Comparison of ENCODE assay signal across 13 cellular contexts in the genomic region with DNA sequence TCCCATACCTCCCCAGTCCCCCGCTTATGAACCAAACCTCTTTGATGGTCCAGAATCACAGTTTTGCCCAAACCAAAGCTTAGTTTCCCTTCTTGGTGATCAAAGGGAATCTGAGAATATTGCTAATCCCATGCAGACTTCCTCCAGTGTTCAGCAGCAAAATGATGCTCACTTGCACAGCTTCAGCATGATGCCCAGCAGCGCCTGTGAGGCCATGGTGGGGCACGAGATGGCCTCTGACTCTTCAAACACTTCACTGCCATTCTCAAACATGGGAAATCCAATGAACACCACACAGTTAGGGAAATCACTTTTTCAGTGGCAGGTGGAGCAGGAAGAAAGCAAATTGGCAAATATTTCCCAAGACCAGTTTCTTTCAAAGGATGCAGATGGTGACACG. TPM values are rescaled to one million over a fixed set of nuclear protein-coding genes. Genes with fewer than 3 reads are reported as not detected.
DNase-seq lines count a peak whose midpoint lies in the region; ATAC-seq and TF ChIP-seq lines count a peak whose summit lies in the region.
"Had no signal": no experiment of that assay in that cellular context is flagged by ENCODE, and none has a peak within 500 bp of the region (broad histone marks: within the 10 kb centered on the region; RNA-seq: fewer than 3 reads in every experiment).

No MANE protein-coding gene starts in this region.

- no peak overlapping the region for H3K27ac ChIP-seq in mammary epithelial cell (ENCODE audit: insufficient read depth, low read depth, low read length)

- peaks cover 61% of the 10 kb centered on the region for H3K36me3 ChIP-seq in mammary epithelial cell (ENCODE audit: insufficient read depth, low read length)

- CTCF ChIA-PET in MCF 10A (lab: Yijun Ruan, JAX) = interaction anchor here (0.7 to 2.2 kb wide), 3 partner anchors 39 to 370 kb away, joined by 3 to 8 read pairs (median 6); no protein-coding TSS in a partner anchor
- CTCF ChIA-PET in mammary epithelial cell (lab: Charles Lee; ENCODE audit: low non-redundant PET) = no interaction called here

- H3K36me3 Mint-ChIP-seq in MCF 10A (ENCODE audit: insufficient read depth, unreplicated experiment) (peaks cover 92% of the 10 kb centered on the region), memory B cell (peaks cover 42% of the 10 kb centered on the region), type B pancreatic cell (peaks cover 72% of the 10 kb centered on the region)
- peaks cover 84% of the 10 kb centered on the region for H3K36me3 Mint-ChIP-seq in activated naive CD8-positive, alpha-beta T cell treated with anti-CD3 and anti-CD28 coated beads for 36 hours

- DNase-seq in MCF 10A (ENCODE audit: unreplicated experiment) (no peak), mammary epithelial cell (no peak), memory B cell (ENCODE audit: low spot score in 2 of 2) (no peak), type B pancreatic cell (ENCODE audit: extremely low spot score, unreplicated experiment) (no peak), dedifferentiated amniotic fluid mesenchymal stem cell (ENCODE audit: extremely low spot score) (no peak)
- no peak for DNase-seq in activated naive CD8-positive, alpha-beta T cell treated with anti-CD3 and anti-CD28 coated beads for 36 hours
- DNase-seq: amniotic stem cell, erythroblast had no signal

- no peaks in the 10 kb centered on the region for H3K27me3 ChIP-seq in mammary epithelial cell (ENCODE audit: insufficient read depth, low read length)

- H2AFZ ChIP-seq in mammary epithelial cell (ENCODE audit: low read depth, low read length) = no peak overlapping the region

- H3K9me3 ChIP-seq in mammary epithelial cell (replicated peaks; ENCODE audit: insufficient read depth, low read length) = no peaks in the 10 kb centered on the region
- H3K9me3 ChIP-seq: HAP-1 had no signal

- no peak for ATAC-seq in memory B cell (ENCODE audit: low read depth)
- no peak for ATAC-seq in GM21423 (IDR thresholded peaks at IDR 0.05; ENCODE audit: unreplicated experiment)
- no peak for ATAC-seq in HG03135 (IDR thresholded peaks at IDR 0.05; ENCODE audit: unreplicated experiment)
- ATAC-seq: WTC11 had no signal

- WGBS in mammary epithelial cell (ENCODE audit: low coverage, missing lambda C conversion rate) = 86% methylated on average over 4 of the region's 4 CpGs

- H3K4me1 ChIP-seq in mammary epithelial cell (ENCODE audit: insufficient read depth, low read length) = peaks cover 15% of the 10 kb centered on the region

- H3K27me3 Mint-ChIP-seq in MCF 10A (ENCODE audit: insufficient read depth, unreplicated experiment) = no peaks in the 10 kb centered on the region
- H3K27me3 Mint-ChIP-seq in activated naive CD8-positive, alpha-beta T cell treated with anti-CD3 and anti-CD28 coated beads for 36 hours = no peaks in the 10 kb centered on the region
- H3K27me3 Mint-ChIP-seq in memory B cell = no peaks in the 10 kb centered on the region
- H3K27me3 Mint-ChIP-seq in type B pancreatic cell = no peaks in the 10 kb centered on the region

- no peak overlapping the region for H3K4me2 ChIP-seq in mammary epithelial cell (ENCODE audit: insufficient read depth, low read depth, low read length)

- POLR2A ChIA-PET in MCF 10A (lab: Yijun Ruan, JAX) = interaction anchor here (0.7 to 2.8 kb wide), 9 partner anchors 12 to 301 kb away, joined by 3 to 28 read pairs (median 4); no protein-coding TSS in a partner anchor

- no TSS peak for BruUV-seq in MCF 10A (replicated peaks; lab: Mats Ljungman, UMichigan)
- no TSS peak for BruUV-seq in mammary epithelial cell (replicated peaks; lab: Mats Ljungman, UMichigan)

- H3K4me3 ChIP-seq in mammary epithelial cell (replicated peaks in 1 of 3; ENCODE audit: insufficient read depth in 1 of 3, low read depth in 2 of 3, low read length in 3 of 3) = peak overlapping the region in 1 of 3 experiments; percentile 10
- H3K4me3 ChIP-seq: HAP-1 had no signal

- H3K9me3 Mint-ChIP-seq in MCF 10A (ENCODE audit: unreplicated experiment) (no peaks in the 10 kb centered on the region), memory B cell (no peaks in the 10 kb centered on the region), type B pancreatic cell (no peaks in the 10 kb centered on the region)
- H3K9me3 Mint-ChIP-seq in activated naive CD8-positive, alpha-beta T cell treated with anti-CD3 and anti-CD28 coated beads for 36 hours = peaks cover 3% of the 10 kb centered on the region
- H3K9me3 Mint-ChIP-seq: neural crest cell, WTC11 had no signal

- no peaks in the 10 kb centered on the region for H4K20me1 ChIP-seq in mammary epithelial cell (ENCODE audit: insufficient read depth, low read length)

- in situ Hi-C loops in mammary epithelial cell (cut with MboI; ENCODE audit: low sequenced_read_pairs in 2 of 2) = no loop called here

- H3K79me2 ChIP-seq in mammary epithelial cell (ENCODE audit: insufficient read depth, low read length) = peaks cover 76% of the 10 kb centered on the region

- dilution Hi-C loops in mammary epithelial cell (cut with HindIII; ENCODE audit: low sequenced_read_pairs) = loop anchor here (25.0 kb wide), 1 partner anchor 334 kb away; no protein-coding TSS in a partner anchor

- H3K4me3 Mint-ChIP-seq in MCF 10A (ENCODE audit: unreplicated experiment) (peak overlapping the region; percentile 13), memory B cell (peak overlapping the region; percentile 8), type B pancreatic cell (peak overlapping the region; percentile 95)
- H3K4me3 Mint-ChIP-seq in activated naive CD8-positive, alpha-beta T cell treated with anti-CD3 and anti-CD28 coated beads for 36 hours = peak overlapping the region; percentile 93
- H3K4me3 Mint-ChIP-seq: neural crest cell, WTC11 had no signal

- intact Hi-C loops in MCF 10A (cut with micrococcal nuclease) = loop anchor here (5.0 to 10.0 kb wide), 2 partner anchors 41 to 211 kb away; no protein-coding TSS in a partner anchor
- intact Hi-C loops in mammary epithelial cell (cut with micrococcal nuclease) = no loop called here

- H3K27ac Mint-ChIP-seq in MCF 10A (ENCODE audit: low read depth, unreplicated experiment) = no peak overlapping the region
- H3K27ac Mint-ChIP-seq in activated naive CD8-positive, alpha-beta T cell treated with anti-CD3 and anti-CD28 coated beads for 36 hours = peak overlapping the region; percentile 69
- peak overlapping the region; percentile 74 for H3K27ac Mint-ChIP-seq in memory B cell
- H3K27ac Mint-ChIP-seq in type B pancreatic cell = peak overlapping the region; percentile 96
- H3K27ac Mint-ChIP-seq: WTC11 had no signal

- peaks cover 48% of the 10 kb centered on the region for H3K4me1 Mint-ChIP-seq in MCF 10A (ENCODE audit: insufficient read depth, unreplicated experiment)
- H3K4me1 Mint-ChIP-seq in activated naive CD8-positive, alpha-beta T cell treated with anti-CD3 and anti-CD28 coated beads for 36 hours = peaks cover 62% of the 10 kb centered on the region
- peaks cover 34% of the 10 kb centered on the region for H3K4me1 Mint-ChIP-seq in memory B cell
- H3K4me1 Mint-ChIP-seq in type B pancreatic cell (ENCODE audit: unreplicated experiment) = peaks cover 24% of the 10 kb centered on the region

- TF ChIP-seq CTCF in MCF 10A (IDR thresholded peaks at IDR 0.05; ENCODE audit: unreplicated experiment) (no peak), mammary epithelial cell (conservative IDR thresholded peaks at IDR 0.05 in 1 of 2, IDR thresholded peaks at IDR 0.05 in 1 of 2; ENCODE audit: extremely low read depth in 1 of 2, insufficient read depth in 1 of 2, low read depth in 1 of 2, low read length in 2 of 2) (no peak), type B pancreatic cell (conservative IDR thresholded peaks at IDR 0.05) (no peak)

- H3K9ac ChIP-seq in mammary epithelial cell (ENCODE audit: insufficient read depth, low read length) = no peak overlapping the region

RNA-seq across cellular contexts. Expression of a gene that starts 4.2 kb away (rescaled TPM):
- 48.9 and 58.8 TPM in 2 replicates for total RNA-seq in MCF 10A (2022)
- total RNA-seq in mammary epithelial cell = 10 to 100 TPM; 27.0 to 85.8 TPM
- 15.3 TPM for polyA plus RNA-seq in mammary epithelial cell
- polyA minus RNA-seq in mammary epithelial cell = 32.8 TPM
- total RNA-seq in activated naive CD8-positive, alpha-beta T cell treated with anti-CD3 and anti-CD28 coated beads for 36 hours = 10 to 100 TPM; 57.7 to 58.8 TPM
- total RNA-seq in type B pancreatic cell (ENCODE audit: low replicate concordance) = 54.1 and 87.6 TPM in 2 replicates

Comparison
In these comparisons a context has a peak if more than half of its experiments do, and no peak if none do; other contexts are left out.
1. H3K4me3 Mint-ChIP-seq: peak in every context shown above with its lines; median percentile 95 in type B pancreatic cell; 93 in activated naive CD8-positive, alpha-beta T cell treated with anti-CD3 and anti-CD28 coated beads for 36 hours; 13 in MCF 10A; 8 in memory B cell.